20 cellular contexts compared by ENCODE assay signal in the genomic region with DNA sequence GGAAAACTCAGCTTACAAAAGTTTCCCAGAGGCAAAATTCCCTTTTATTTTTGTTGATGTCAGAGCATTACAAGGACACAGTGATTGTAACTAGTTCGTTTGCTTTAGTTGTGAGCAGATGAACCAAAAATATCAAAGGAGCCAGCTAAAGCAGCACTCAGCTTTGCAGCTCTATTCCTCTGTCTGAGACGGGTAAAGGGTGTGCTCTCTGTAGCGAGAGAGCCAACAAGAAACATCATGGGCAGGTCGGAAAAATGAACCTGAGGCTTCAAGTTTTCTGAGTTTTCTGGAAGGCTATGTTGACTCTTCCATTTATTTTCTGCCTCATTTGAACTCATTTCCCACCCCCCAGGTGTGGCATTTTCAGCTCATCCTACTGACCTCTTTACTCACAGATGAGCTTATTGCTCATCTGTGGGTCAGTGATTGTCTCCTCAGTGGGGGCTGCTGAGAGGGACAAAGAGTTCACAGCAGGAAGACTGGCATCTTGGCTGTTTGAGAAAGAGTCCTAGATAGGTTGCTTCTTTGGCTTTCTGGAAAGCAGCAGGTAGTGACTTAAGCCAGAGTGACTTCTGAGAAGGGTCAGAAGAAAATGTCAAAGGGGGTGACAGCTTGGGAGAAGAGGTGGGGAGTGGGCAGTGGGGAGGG.
DNase-seq lines count a peak whose midpoint lies in the region; ATAC-seq and FAIRE-seq lines count a peak whose summit lies in the region.
"Had no signal": no experiment of that assay in that cellular context is flagged by ENCODE, and none has a peak within 500 bp of the region (broad histone marks: within the 10 kb centered on the region; RNA-seq: fewer than 3 reads in every experiment).

No MANE protein-coding gene starts in this region.

- H3K27ac ChIP-seq in iPS-18a (ENCODE audit: low read length): no peak overlapping the region
- H3K27ac ChIP-seq: 22Rv1, HL-60 had no signal

- H3K27me3 ChIP-seq in NT2/D1 (ENCODE audit: insufficient read depth, insufficient read length) (peaks cover 4% of the 10 kb centered on the region), iPS-18a (ENCODE audit: control insufficient read depth, insufficient read depth, low read length) (peaks cover 20% of the 10 kb centered on the region)

- no peak for FAIRE-seq in HTR-8/SVneo (lab: Jason Lieb, UNC)
- FAIRE-seq: K562 had no signal

- H3K36me3 ChIP-seq in NT2/D1 (ENCODE audit: insufficient read depth, insufficient read length, low read length): no peaks in the 10 kb centered on the region
- no peaks in the 10 kb centered on the region for H3K36me3 ChIP-seq in iPS-18a (ENCODE audit: control insufficient read depth, low read depth, low read length)

- H3K9ac ChIP-seq in NT2/D1 (ENCODE audit: insufficient read length, low read depth): no peak overlapping the region
- no peak overlapping the region for H3K9ac ChIP-seq in iPS-18a (ENCODE audit: low read length)

- no peak for ATAC-seq in GM19328 (IDR thresholded peaks at IDR 0.05; ENCODE audit: unreplicated experiment)
- ATAC-seq: K562, PC-3 had no signal

- DNase-seq in NCI-H146 (lab: John Stamatoyannopoulos, UW): peak; percentile 40
- DNase-seq in NCI-H146 treated with DMSO at 0.1 percent for 48 hours (lab: John Stamatoyannopoulos, UW; ENCODE audit: unreplicated experiment): no peak
- peak; percentile 81 for DNase-seq in NT2/D1 (ENCODE audit: low read depth, low spot score)
- DNase-seq in NCI-H2081 treated with DMSO at 0.1 percent for 48 hours (lab: John Stamatoyannopoulos, UW): no peak
- DNase-seq in HTR-8/SVneo (ENCODE audit: insufficient read length, low spot score): no peak
- DNase-seq in effector CD4-positive, alpha-beta T cell: no peak
- DNase-seq: DMS79, NCI-H1092 treated with DMSO at 0.1 percent for 48 hours, NCI-H1694, NCI-H2107, NCI-H2227 treated with DMSO at 0.1 percent for 48 hours, NCI-H524, PC-3, RPMI8226, SIG-M5 had no signal

- H3K4me1 ChIP-seq in NT2/D1 (ENCODE audit: insufficient read depth, insufficient read length): no peaks in the 10 kb centered on the region
- H3K4me1 ChIP-seq in iPS-18a (ENCODE audit: control insufficient read depth, low read depth, low read length): peaks cover 24% of the 10 kb centered on the region

- H3K9me3 ChIP-seq in NT2/D1 (ENCODE audit: insufficient read depth, low read length): no peaks in the 10 kb centered on the region
- H3K9me3 ChIP-seq in iPS-18a (ENCODE audit: control insufficient read depth, low read depth, low read length): no peaks in the 10 kb centered on the region

- H3K4me3 ChIP-seq in NT2/D1 (ENCODE audit: insufficient read length, low read depth) (no peak overlapping the region), iPS-18a (ENCODE audit: low read length) (peak overlapping the region; percentile 6)
- H3K4me3 ChIP-seq: K562 had no signal

Comparison
In these comparisons a context has a peak if more than half of its experiments do, and no peak if none do; other contexts are left out.
1. DNase-seq: peak in NCI-H146 (single experiment) and NT2/D1 (single experiment); none in NCI-H146 treated with DMSO at 0.1 percent for 48 hours (single experiment), NCI-H2081 treated with DMSO at 0.1 percent for 48 hours (single experiment), HTR-8/SVneo (single experiment) and effector CD4-positive, alpha-beta T cell (single experiment).